10 cellular contexts compared by ENCODE assay signal in the genomic region with DNA sequence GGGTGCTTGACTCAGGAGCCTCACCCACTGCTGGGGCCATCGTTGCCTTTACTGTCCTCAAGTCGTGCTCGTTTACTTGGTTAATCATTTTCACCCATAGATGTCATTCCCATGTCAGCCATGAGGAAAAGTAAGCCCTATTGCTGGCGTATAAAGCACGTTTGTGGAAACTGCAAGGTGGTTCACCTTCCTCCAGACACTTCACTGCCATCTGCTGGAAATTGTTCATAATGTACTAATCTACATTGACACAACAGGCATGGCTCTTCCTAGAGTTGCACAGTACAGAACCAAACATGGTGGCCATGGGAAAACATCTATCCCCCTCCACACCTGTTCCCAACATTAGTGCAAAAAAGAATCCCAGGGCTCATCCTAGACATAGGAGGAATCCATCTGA.
DNase-seq lines count a peak whose midpoint lies in the region; ATAC-seq and TF ChIP-seq lines count a peak whose summit lies in the region.
"Had no signal": no experiment of that assay in that cellular context is flagged by ENCODE, and none has a peak within 500 bp of the region (broad histone marks: within the 10 kb centered on the region; RNA-seq: fewer than 3 reads in every experiment).

No MANE protein-coding gene starts in this region.

- H3K4ac ChIP-seq in mesenchymal stem cell (ENCODE audit: low read depth in 1 of 2, low read length in 2 of 2), result no peak overlapping the region

- H3K9ac ChIP-seq in mesenchymal stem cell (ENCODE audit: low read length), result no peak overlapping the region

- peaks cover 0 to 5% of the 10 kb centered on the region in 2 experiments for H3K27me3 ChIP-seq in mesenchymal stem cell (ENCODE audit: control insufficient read depth in 1 of 2, insufficient read depth in 1 of 2, low read length in 2 of 2)
- H3K27me3 ChIP-seq: upper lobe of left lung had no signal

- H3K79me1 ChIP-seq in mesenchymal stem cell (replicated peaks; ENCODE audit: low read length, poor library complexity, severe bottlenecking), result no peaks in the 10 kb centered on the region

- H2AK5ac ChIP-seq in mesenchymal stem cell (ENCODE audit: low read length, severe bottlenecking), result no peak overlapping the region

- H3K27ac ChIP-seq in mesenchymal stem cell (ENCODE audit: low read length, poor library complexity, severe bottlenecking), result no peak overlapping the region
- H3K27ac ChIP-seq: skin epidermis, upper lobe of left lung had no signal

- TF ChIP-seq CTCF in LNCAP (IDR thresholded peaks at IDR 0.05), result peak; percentile 60

- H3K14ac ChIP-seq in mesenchymal stem cell (ENCODE audit: low read length in 2 of 2), result no peak overlapping the region

- no peak overlapping the region for H3K18ac ChIP-seq in mesenchymal stem cell (ENCODE audit: low read depth in 1 of 2, low read length in 2 of 2)

- no peak overlapping the region for H2BK15ac ChIP-seq in mesenchymal stem cell (ENCODE audit: low read depth, poor library complexity, severe bottlenecking)

- H3K4me3 ChIP-seq in mesenchymal stem cell (ENCODE audit: insufficient read depth in 1 of 2, low read depth in 1 of 2, low read length in 2 of 2), result no peak overlapping the region
- H3K4me3 ChIP-seq: skin epidermis, upper lobe of left lung had no signal

- H3K4me2 ChIP-seq in mesenchymal stem cell (ENCODE audit: low read length, poor library complexity, severe bottlenecking), result no peak overlapping the region

- no peak overlapping the region for H2BK120ac ChIP-seq in mesenchymal stem cell (ENCODE audit: low read depth, low read length)

- H2BK5ac ChIP-seq in mesenchymal stem cell (ENCODE audit: low read depth, low read length, poor library complexity, severe bottlenecking), result no peak overlapping the region

- WGBS in mesenchymal stem cell, result 57% methylated on average over 5 of the region's 5 CpGs

- no peaks in the 10 kb centered on the region for H3K4me1 ChIP-seq in mesenchymal stem cell (ENCODE audit: control insufficient read depth, insufficient read depth, low read depth, low read length)
- H3K4me1 ChIP-seq: upper lobe of left lung had no signal

- H3K36me3 ChIP-seq in mesenchymal stem cell (ENCODE audit: control insufficient read depth in 1 of 2, insufficient read depth in 2 of 2, low read depth in 1 of 2, low read length in 2 of 2), result no peaks in the 10 kb centered on the region
- H3K36me3 ChIP-seq: upper lobe of left lung had no signal

- H4K8ac ChIP-seq in mesenchymal stem cell (ENCODE audit: low read length), result no peak overlapping the region

- H2AFZ ChIP-seq in mesenchymal stem cell (ENCODE audit: low read depth, low read length), result no peak overlapping the region

- no peak overlapping the region for H4K91ac ChIP-seq in mesenchymal stem cell (ENCODE audit: low read length)

- no peak overlapping the region for H2BK12ac ChIP-seq in mesenchymal stem cell (ENCODE audit: low read length in 2 of 2)

- H3K23ac ChIP-seq in mesenchymal stem cell (ENCODE audit: low read length in 2 of 2), result no peak overlapping the region

- no peaks in the 10 kb centered on the region for H3K9me3 ChIP-seq in mesenchymal stem cell (ENCODE audit: control insufficient read depth, low read length)
- H3K9me3 ChIP-seq: upper lobe of left lung had no signal

- DNase-seq in Daoy (ENCODE audit: low read depth), result peak; percentile 62
- DNase-seq in astrocyte of the hippocampus (ENCODE audit: low read depth, low spot score), result peak; percentile 73
- DNase-seq in midbrain (lab: John Stamatoyannopoulos, UW), result peak; percentile 26
- no peak for DNase-seq in NCI-H69 (lab: John Stamatoyannopoulos, UW)
- no peak for DNase-seq in NCI-H2081 treated with DMSO at 0.1 percent for 48 hours (lab: John Stamatoyannopoulos, UW)
- no peak for DNase-seq in mesenchymal stem cell
- DNase-seq: upper lobe of left lung had no signal

- ATAC-seq in HG03196 (IDR thresholded peaks at IDR 0.05; ENCODE audit: unreplicated experiment), result no peak

Comparison
In these comparisons a context has a peak if more than half of its experiments do, and no peak if none do; other contexts are left out.
1. DNase-seq: peak in Daoy (single experiment), astrocyte of the hippocampus (single experiment) and midbrain (single experiment); none in NCI-H69 (single experiment), NCI-H2081 treated with DMSO at 0.1 percent for 48 hours (single experiment) and mesenchymal stem cell (single experiment).